ENCODE assay signal across 11 cellular contexts in the genomic region with DNA sequence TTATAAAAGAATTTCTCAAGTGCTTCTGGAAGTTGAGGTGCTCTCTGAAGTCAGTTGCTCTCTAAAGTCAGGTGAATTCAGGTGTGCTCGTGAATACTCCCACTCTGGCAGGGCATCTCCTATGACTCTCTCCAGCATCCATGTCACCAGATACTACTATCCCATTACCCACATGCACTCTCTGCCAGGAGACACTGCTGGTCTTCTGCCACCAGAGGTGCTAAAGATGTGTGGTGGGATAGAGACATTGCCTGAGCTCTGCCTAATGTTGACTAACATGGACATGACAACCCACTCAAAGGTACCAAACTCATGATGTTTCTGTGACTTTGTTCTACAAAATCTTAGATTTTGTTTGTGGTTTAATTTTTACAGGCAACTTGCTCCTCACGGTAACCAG.
DNase-seq lines count a peak whose midpoint lies in the region; ATAC-seq, FAIRE-seq and TF ChIP-seq lines count a peak whose summit lies in the region.
"Had no signal": no experiment of that assay in that cellular context is flagged by ENCODE, and none has a peak within 500 bp of the region (broad histone marks: within the 10 kb centered on the region; RNA-seq: fewer than 3 reads in every experiment).

No MANE protein-coding gene starts in this region.

- intact Hi-C loops in MCF 10A (cut with micrococcal nuclease) (no loop called here), breast epithelium (cut with DNase I; ENCODE audit: low total_unique reads) (no loop called here)

- no peaks in the 10 kb centered on the region for H3K36me3 ChIP-seq in breast epithelium

- no peaks in the 10 kb centered on the region for H3K36me3 Mint-ChIP-seq in MCF 10A (ENCODE audit: insufficient read depth, unreplicated experiment)
- no peaks in the 10 kb centered on the region for H3K36me3 Mint-ChIP-seq in WTC11
- H3K36me3 Mint-ChIP-seq in activated CD4-positive, alpha-beta memory T cell treated with anti-CD3 and anti-CD28 coated beads, Interleukin-2, amount 10 ng/mL, durations not matched to agents 7 days and 5 days (ENCODE audit: low read depth), result no peaks in the 10 kb centered on the region

- peak; percentile 21 for DNase-seq in MCF 10A (ENCODE audit: unreplicated experiment)
- DNase-seq in breast epithelium (ENCODE audit: low spot score in 2 of 2), result no peak
- DNase-seq in HT1080 (ENCODE audit: low read depth), result peak; percentile 42
- no peak for DNase-seq in WTC11 (ENCODE audit: low spot score)
- peak; percentile 8 for DNase-seq in urothelium cell line (ENCODE audit: low spot score)
- no peak for DNase-seq in NCI-H187 (lab: John Stamatoyannopoulos, UW)
- no peak for DNase-seq in activated effector memory CD4-positive, alpha-beta T cell treated with Interleukin-2 at 50 U/mL for 16 hours
- no peak for DNase-seq in activated CD4-positive, alpha-beta memory T cell treated with anti-CD3 and anti-CD28 coated beads, Interleukin-2, amount 10 ng/mL, durations not matched to agents 7 days and 5 days
- DNase-seq: activated CD4-positive, alpha-beta T cell treated with anti-CD3 and anti-CD28 coated beads for 1 hour; C1 segment of cervical spinal cord had no signal

- H3K27ac ChIP-seq in breast epithelium, result no peak overlapping the region

- no peaks in the 10 kb centered on the region for H3K4me1 ChIP-seq in breast epithelium

- H3K27me3 ChIP-seq in breast epithelium, result no peaks in the 10 kb centered on the region

- ATAC-seq in WTC11, result peak; percentile 99

- H3K27me3 Mint-ChIP-seq in MCF 10A (ENCODE audit: insufficient read depth, unreplicated experiment) (peaks cover 35% of the 10 kb centered on the region), WTC11 (ENCODE audit: low read depth) (no peaks in the 10 kb centered on the region)
- H3K27me3 Mint-ChIP-seq in activated CD4-positive, alpha-beta memory T cell treated with anti-CD3 and anti-CD28 coated beads, Interleukin-2, amount 10 ng/mL, durations not matched to agents 7 days and 5 days, result peaks cover 16% of the 10 kb centered on the region

- BruUV-seq in MCF 10A (replicated peaks; lab: Mats Ljungman, UMichigan), result no TSS peak

- POLR2A ChIA-PET in MCF 10A (lab: Yijun Ruan, JAX), result no interaction called here
- POLR2A ChIA-PET in WTC11 (lab: Charles Lee), result no interaction called here
- POLR2A ChIA-PET in activated CD4-positive, alpha-beta memory T cell treated with anti-CD3 and anti-CD28 coated beads, Interleukin-2, amount 10 ng/mL, durations not matched to agents 7 days and 5 days (lab: Charles Lee), result no interaction called here

- CTCF ChIA-PET in MCF 10A (lab: Yijun Ruan, JAX) (interaction anchor here (0.6 kb wide), 1 partner anchor 369 kb away, joined by 3 read pairs; no protein-coding TSS in a partner anchor), WTC11 (lab: Charles Lee) (interaction anchor here (0.9 to 1.8 kb wide), 2 partner anchors 42 to 58 kb away, joined by 3 to 14 read pairs; no protein-coding TSS in a partner anchor)
- CTCF ChIA-PET in activated CD4-positive, alpha-beta memory T cell treated with anti-CD3 and anti-CD28 coated beads, Interleukin-2, amount 10 ng/mL, durations not matched to agents 7 days and 5 days (lab: Charles Lee), result no interaction called here

- peak; percentile 79 for FAIRE-seq in urothelium cell line (lab: Jason Lieb, UNC)
- FAIRE-seq: endothelial cell of umbilical vein had no signal

- H3K27ac Mint-ChIP-seq in MCF 10A (ENCODE audit: low read depth, unreplicated experiment), result no peak overlapping the region
- H3K27ac Mint-ChIP-seq in WTC11, result no peak overlapping the region
- H3K27ac Mint-ChIP-seq in activated CD4-positive, alpha-beta memory T cell treated with anti-CD3 and anti-CD28 coated beads, Interleukin-2, amount 10 ng/mL, durations not matched to agents 7 days and 5 days, result no peak overlapping the region

- TF ChIP-seq POLR2A in breast epithelium (IDR thresholded peaks at IDR 0.05), result no peak

- H3K4me3 Mint-ChIP-seq in MCF 10A (ENCODE audit: unreplicated experiment), result no peak overlapping the region
- no peak overlapping the region for H3K4me3 Mint-ChIP-seq in WTC11
- H3K4me3 Mint-ChIP-seq in activated CD4-positive, alpha-beta memory T cell treated with anti-CD3 and anti-CD28 coated beads, Interleukin-2, amount 10 ng/mL, durations not matched to agents 7 days and 5 days, result no peak overlapping the region

- no peaks in the 10 kb centered on the region for H3K9me3 ChIP-seq in breast epithelium

- no peaks in the 10 kb centered on the region for H3K4me1 Mint-ChIP-seq in MCF 10A (ENCODE audit: insufficient read depth, unreplicated experiment)
- H3K4me1 Mint-ChIP-seq in WTC11, result no peaks in the 10 kb centered on the region
- no peaks in the 10 kb centered on the region for H3K4me1 Mint-ChIP-seq in activated CD4-positive, alpha-beta memory T cell treated with anti-CD3 and anti-CD28 coated beads, Interleukin-2, amount 10 ng/mL, durations not matched to agents 7 days and 5 days

- H3K9me3 Mint-ChIP-seq in MCF 10A (ENCODE audit: unreplicated experiment) (peaks cover 6% of the 10 kb centered on the region), WTC11 (peaks cover 18% of the 10 kb centered on the region)
- H3K9me3 Mint-ChIP-seq in activated CD4-positive, alpha-beta memory T cell treated with anti-CD3 and anti-CD28 coated beads, Interleukin-2, amount 10 ng/mL, durations not matched to agents 7 days and 5 days, result peaks cover 3% of the 10 kb centered on the region

- H3K4me3 ChIP-seq in breast epithelium, result no peak overlapping the region

- peak; percentile 10 for TF ChIP-seq CTCF in MCF 10A (IDR thresholded peaks at IDR 0.05; ENCODE audit: unreplicated experiment)
- TF ChIP-seq CTCF in breast epithelium (IDR thresholded peaks at IDR 0.05), result no peak
- no peak for TF ChIP-seq CTCF in WTC11 (IDR thresholded peaks at IDR 0.05)

TF ChIP-seq in WTC11, 78 proteins besides CTCF, POLR2A, EP300 and RAD21:
- TF ChIP-seq ZNF219 (CRISPR knock-in tag; IDR thresholded peaks at IDR 0.05; ENCODE audit: borderline replicate concordance), result no peak

Comparison
In these comparisons a context has a peak if more than half of its experiments do, and no peak if none do; other contexts are left out.
1. DNase-seq: peak in MCF 10A (single experiment), HT1080 (single experiment) and urothelium cell line (single experiment); none in breast epithelium (0 of 2), WTC11 (single experiment), NCI-H187 (0 of 2), activated effector memory CD4-positive, alpha-beta T cell treated with Interleukin-2 at 50 U/mL for 16 hours (single experiment) and activated CD4-positive, alpha-beta memory T cell treated with anti-CD3 and anti-CD28 coated beads, Interleukin-2, amount 10 ng/mL, durations not matched to agents 7 days and 5 days (single experiment).